Comparison of ENCODE assay signal across 17 cellular contexts in genomic region chr3:120894285-120894684, GRCh38. TPM values are rescaled to one million over a fixed set of nuclear protein-coding genes. Genes with fewer than 3 reads are reported as not detected.
A peak's percentile ranks its signal among the peaks of the same experiment; 100 is the strongest.
DNase-seq lines count a peak whose midpoint lies in the region; ATAC-seq and TF ChIP-seq lines count a peak whose summit lies in the region.
"Had no signal": no experiment of that assay in that cellular context is flagged by ENCODE, and none has a peak within 500 bp of the region (broad histone marks: within the 10 kb centered on the region; RNA-seq: fewer than 3 reads in every experiment).

No MANE protein-coding gene starts in this region.

- ATAC-seq in left colon (peak; percentile 46), GM19035 (IDR thresholded peaks at IDR 0.05; ENCODE audit: unreplicated experiment) (no peak)

- H3K4me1 ChIP-seq in uterus (no peaks in the 10 kb centered on the region), Peyer's patch (no peaks in the 10 kb centered on the region)
- no peaks in the 10 kb centered on the region for H3K4me1 ChIP-seq in CD8-positive, alpha-beta memory T cell (ENCODE audit: insufficient read depth, low read length)
- H3K4me1 ChIP-seq: SJCRH30 had no signal

- intact Hi-C loops in left colon (cut with DNase I, micrococcal nuclease), result no loop called here
- intact Hi-C loops in uterus (cut with DNase I; ENCODE audit: low total_unique reads), result no loop called here

- no peak overlapping the region for H3K4me3 Mint-ChIP-seq in CD8-positive, alpha-beta memory T cell
- H3K4me3 Mint-ChIP-seq: central memory CD8-positive, alpha-beta T cell; nephron had no signal

- H3K9me3 ChIP-seq in uterus (no peaks in the 10 kb centered on the region), Peyer's patch (no peaks in the 10 kb centered on the region)
- H3K9me3 ChIP-seq in CD8-positive, alpha-beta memory T cell (ENCODE audit: low read length), result no peaks in the 10 kb centered on the region

- no peak for TF ChIP-seq CTCF in uterus (IDR thresholded peaks at IDR 0.05)
- TF ChIP-seq CTCF in Peyer's patch (IDR thresholded peaks at IDR 0.05), result no peak

- H3K27ac Mint-ChIP-seq in CD8-positive, alpha-beta memory T cell, result no peak overlapping the region
- H3K27ac Mint-ChIP-seq: nephron had no signal

- H3K27ac ChIP-seq in uterus (peak overlapping the region; percentile 43 to 50), Peyer's patch (no peak overlapping the region)
- H3K27ac ChIP-seq in CD8-positive, alpha-beta memory T cell (ENCODE audit: low read depth, low read length), result no peak overlapping the region
- H3K27ac ChIP-seq: SJCRH30 had no signal

- peak; percentile 15 for DNase-seq in NCI-H2196 (lab: John Stamatoyannopoulos, UW; ENCODE audit: unreplicated experiment)
- no peak for DNase-seq in NCI-H2196 treated with DMSO at 0.1 percent for 48 hours (lab: John Stamatoyannopoulos, UW; ENCODE audit: unreplicated experiment)
- DNase-seq in RPMI7951 (ENCODE audit: low read depth), result peak; percentile 11
- DNase-seq in left colon, result peak; percentile 2 to 27
- peak in 1 of 2 donors; percentile 43 for DNase-seq in uterus
- no peak for DNase-seq in Peyer's patch
- no peak for DNase-seq in CD8-positive, alpha-beta memory T cell
- DNase-seq: activated naive CD4-positive, alpha-beta T cell; COR-L47; SJCRH30 had no signal

- H3K36me3 ChIP-seq in uterus (no peaks in the 10 kb centered on the region), Peyer's patch (no peaks in the 10 kb centered on the region)
- no peaks in the 10 kb centered on the region for H3K36me3 ChIP-seq in CD8-positive, alpha-beta memory T cell (ENCODE audit: insufficient read depth, low read length)
- H3K36me3 ChIP-seq: SJCRH30 had no signal

- POLR2A ChIA-PET in CD8-positive, alpha-beta memory T cell (lab: Charles Lee), result no interaction called here

- CTCF ChIA-PET in CD8-positive, alpha-beta memory T cell (lab: Charles Lee), result no interaction called here

- H3K9me3 Mint-ChIP-seq in CD8-positive, alpha-beta memory T cell, result peaks cover 0 to 4% (median 0%) of the 10 kb centered on the region in 5 donors
- H3K9me3 Mint-ChIP-seq: nephron had no signal

- TF ChIP-seq POLR2A in uterus (IDR thresholded peaks at IDR 0.05), result no peak
- no peak for TF ChIP-seq POLR2A in Peyer's patch (IDR thresholded peaks at IDR 0.05)

- H3K36me3 Mint-ChIP-seq in CD8-positive, alpha-beta memory T cell, result no peaks in the 10 kb centered on the region

- H3K27me3 Mint-ChIP-seq in CD8-positive, alpha-beta memory T cell, result peaks cover 0 to 5% of the 10 kb centered on the region in 2 donors

- no peaks in the 10 kb centered on the region for H3K4me1 Mint-ChIP-seq in CD8-positive, alpha-beta memory T cell
- H3K4me1 Mint-ChIP-seq: central memory CD8-positive, alpha-beta T cell; nephron had no signal

- H3K4me3 ChIP-seq in uterus (no peak overlapping the region), Peyer's patch (no peak overlapping the region)
- no peak overlapping the region for H3K4me3 ChIP-seq in CD8-positive, alpha-beta memory T cell (ENCODE audit: low read length)
- H3K4me3 ChIP-seq: SJCRH30 had no signal

- H3K27me3 ChIP-seq in uterus (no peaks in the 10 kb centered on the region), Peyer's patch (no peaks in the 10 kb centered on the region)
- H3K27me3 ChIP-seq in CD8-positive, alpha-beta memory T cell (ENCODE audit: insufficient read depth, low read length, poor library complexity, severe bottlenecking), result no peaks in the 10 kb centered on the region

RNA-seq across cellular contexts. Expression of gene STXBP5L, which starts 13.7 kb away (rescaled TPM):
- total RNA-seq in RPMI7951 (2014; rRNA removed; shearing (Covaris generic)), result not detected in 2 replicates
- total RNA-seq in left colon, result under 1 TPM; 0.21 to 0.61 TPM
- 1 to 10 TPM in 2 of 4 donors, under 1 TPM in 2; under 0.01 to 2.6 (median 1.1) TPM for total RNA-seq in uterus
- total RNA-seq in Peyer's patch, result 1 to 10 TPM in 1 of 4 donors, under 1 TPM in 3; under 0.01 to 1.1 (median 0.22) TPM
- total RNA-seq in CD8-positive, alpha-beta memory T cell, result not detected
- not detected for polyA plus RNA-seq in CD8-positive, alpha-beta memory T cell
- total RNA-seq: A673; activated CD8-positive, alpha-beta memory T cell treated with anti-CD3 and anti-CD28 coated beads for 36 hours; liver; subcutaneous adipose tissue had no signal
- polyA plus RNA-seq: liver had no signal

Comparison
In these comparisons a context has a peak if more than half of its experiments do, and no peak if none do; other contexts are left out.
1. DNase-seq: peak in NCI-H2196 (single experiment), RPMI7951 (single experiment) and left colon (2 of 2); none in NCI-H2196 treated with DMSO at 0.1 percent for 48 hours (single experiment), Peyer's patch (0 of 3) and CD8-positive, alpha-beta memory T cell (0 of 5).
2. H3K27ac ChIP-seq: peak in uterus (2 of 2); none in Peyer's patch (0 of 4) and CD8-positive, alpha-beta memory T cell (single experiment).